In the genomic region with DNA sequence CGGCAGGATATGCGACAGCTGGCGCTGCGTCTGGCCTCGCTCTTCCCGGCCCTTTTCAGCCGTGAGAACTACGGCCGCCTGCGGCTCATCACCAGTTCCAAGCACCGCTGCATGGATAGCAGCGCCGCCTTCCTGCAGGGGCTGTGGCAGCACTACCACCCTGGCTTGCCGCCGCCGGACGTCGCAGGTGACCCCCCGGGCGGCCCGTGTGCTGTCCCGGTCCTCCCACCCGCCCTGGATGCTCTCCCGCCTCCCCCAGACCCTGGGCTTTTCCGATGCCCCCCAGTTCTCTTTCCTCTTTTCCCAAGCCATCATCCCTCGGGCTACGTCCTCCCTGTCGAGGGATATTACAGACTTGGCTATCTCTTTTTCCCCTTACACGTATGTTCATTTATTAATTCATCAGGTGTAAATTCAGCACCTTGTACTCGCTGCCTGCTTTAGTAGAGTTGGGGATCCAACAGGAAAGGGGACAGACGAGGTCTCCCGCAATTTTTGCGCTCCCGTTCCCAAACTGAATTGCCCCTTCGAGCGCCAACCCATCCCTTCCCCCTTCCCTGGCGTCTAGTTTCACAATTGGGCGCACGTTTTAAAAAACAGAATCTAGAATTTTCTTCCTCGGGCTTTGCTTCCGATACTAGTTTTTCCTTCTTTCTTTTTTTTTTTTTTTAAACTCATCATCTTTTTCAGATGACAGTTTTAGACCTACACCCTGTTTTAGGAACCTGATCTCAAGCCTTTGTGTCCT, we compare ENCODE assay signal across 8 cellular contexts. TPM values are rescaled to one million over a fixed set of nuclear protein-coding genes. Genes with fewer than 3 reads are reported as not detected.
DNase-seq lines count a peak whose midpoint lies in the region; ATAC-seq lines count a peak whose summit lies in the region.

No MANE protein-coding gene starts in this region.

- H3K36me3 ChIP-seq in esophagus (ENCODE audit: control insufficient read depth in 2 of 2, insufficient read depth in 2 of 2, low read length in 1 of 2) (no peaks in the 10 kb centered on the region), muscle layer of duodenum (ENCODE audit: control insufficient read depth in 1 of 2, insufficient read depth in 2 of 2, low read length in 2 of 2) (peaks cover 0 to 4% of the 10 kb centered on the region in 2 donors)

- H3K4me1 ChIP-seq in esophagus (ENCODE audit: control insufficient read depth in 2 of 2, insufficient read depth in 2 of 2, low read length in 1 of 2): peaks cover 0 to 4% of the 10 kb centered on the region in 2 donors
- peaks cover 5 to 17% of the 10 kb centered on the region in 2 donors for H3K4me1 ChIP-seq in muscle layer of duodenum (ENCODE audit: control insufficient read depth in 1 of 2, insufficient read depth in 2 of 2, low read length in 2 of 2)

- H3K9me3 ChIP-seq in esophagus (ENCODE audit: control insufficient read depth in 2 of 2, insufficient read depth in 1 of 2, low read depth in 1 of 2, low read length in 1 of 2): no peaks in the 10 kb centered on the region
- H3K9me3 ChIP-seq in muscle layer of duodenum (ENCODE audit: control insufficient read depth in 1 of 2, low read length in 2 of 2): no peaks in the 10 kb centered on the region

- WGBS in esophagus, 2 donors: 1% methylated on average over 38 to 41 of the region's 41 CpGs

- ATAC-seq in GM18520 (IDR thresholded peaks at IDR 0.05; ENCODE audit: unreplicated experiment) (peak; percentile 33), HG03045 (IDR thresholded peaks at IDR 0.05; ENCODE audit: unreplicated experiment) (peak; percentile 55)
- peak; percentile 47 for ATAC-seq in stimulated activated naive CD8-positive, alpha-beta T cell treated with anti-CD3 and anti-CD28 coated beads, Interleukin-15, Interleukin-2, amounts not matched to agents 100 U/mL and 50 U/mL, for 24 hours

- peak; percentile 84 for DNase-seq in AG20443 (ENCODE audit: low spot score)
- DNase-seq in NCI-H345 (lab: John Stamatoyannopoulos, UW): peak; percentile 58
- DNase-seq in activated T-cell treated with anti-CD3 and anti-CD28 coated beads for 4 hours: peak; percentile 19
- peak; percentile 64 for DNase-seq in stimulated activated naive CD8-positive, alpha-beta T cell treated with anti-CD3 and anti-CD28 coated beads, Interleukin-15, Interleukin-2, amounts not matched to agents 100 U/mL and 50 U/mL, for 24 hours

- H3K27me3 ChIP-seq in esophagus (ENCODE audit: control insufficient read depth in 1 of 2, insufficient read depth in 2 of 2, low read length in 2 of 2) (no peaks in the 10 kb centered on the region), muscle layer of duodenum (ENCODE audit: low read depth, low read length) (no peaks in the 10 kb centered on the region)

- H3K27ac ChIP-seq in esophagus (ENCODE audit: low read depth in 2 of 2, low read length in 1 of 2) (peak overlapping the region; percentile 87 to 92), muscle layer of duodenum (ENCODE audit: low read length) (peak overlapping the region; percentile 47)

- H3K4me3 ChIP-seq in esophagus (ENCODE audit: low read depth in 1 of 2, low read length in 2 of 2) (peak overlapping the region; percentile 65 to 85), muscle layer of duodenum (ENCODE audit: low read depth in 1 of 2, low read length in 2 of 2) (peak overlapping the region; percentile 91 to 98)

RNA-seq across cellular contexts. Expression of gene MINPP1, which starts 0.8 kb away (rescaled TPM):
- 1 to 10 TPM; 1.3 to 2.3 TPM for polyA plus RNA-seq in esophagus

Comparison
In these comparisons a context has a peak if more than half of its experiments do, and no peak if none do; other contexts are left out.
1. Peak in every context shown above with its lines: DNase-seq, ATAC-seq, H3K4me3 ChIP-seq and H3K27ac ChIP-seq.
2. DNase-seq: peak in every context shown above with its lines; median percentile 84 in AG20443; 64 in stimulated activated naive CD8-positive, alpha-beta T cell treated with anti-CD3 and anti-CD28 coated beads, Interleukin-15, Interleukin-2, amounts not matched to agents 100 U/mL and 50 U/mL, for 24 hours; 58 in NCI-H345; 19 in activated T-cell treated with anti-CD3 and anti-CD28 coated beads for 4 hours.